ENCODE assay signal across 8 cellular contexts in genomic region chr11:4607782-4608666, GRCh38. TPM values are rescaled to one million over a fixed set of nuclear protein-coding genes. Genes with fewer than 3 reads are reported as not detected.
A peak's percentile ranks its signal among the peaks of the same experiment; 100 is the strongest.
DNase-seq lines count a peak whose midpoint lies in the region; ATAC-seq and TF ChIP-seq lines count a peak whose summit lies in the region.

TSS of gene TRIM68 (minus strand) at chr11:4608231. CDS start at chr11:4605504, 2,727 bp downstream.

- H3K36me3 ChIP-seq in GM23338 (ENCODE audit: insufficient read depth) (no peaks in the 10 kb centered on the region), SJCRH30 (no peaks in the 10 kb centered on the region), neuron (ENCODE audit: insufficient read depth, low read length) (peaks cover 13% of the 10 kb centered on the region), subcutaneous abdominal adipose tissue (ENCODE audit: control insufficient read depth in 5 of 5, insufficient read depth in 5 of 5, low read length in 5 of 5) (peaks cover 13 to 23% (median 18%) of the 10 kb centered on the region in 5 donors)

- H3K27ac ChIP-seq in GM23338 (ENCODE audit: low read depth): peak within 1 kb of the TSS; percentile 33
- peak within 1 kb of the TSS; percentile 68 for H3K27ac ChIP-seq in SJCRH30
- peak within 1 kb of the TSS; percentile 78 for H3K27ac ChIP-seq in subcutaneous abdominal adipose tissue (ENCODE audit: low read depth, low read length)

- H3K4me3 ChIP-seq in GM23338 (peak within 1 kb of the TSS; percentile 59), SJCRH30 (peak within 1 kb of the TSS; percentile 62), foreskin fibroblast (ENCODE audit: low read depth in 1 of 2, low read length in 2 of 2) (peak within 1 kb of the TSS; percentile 71 to 82), neuron (ENCODE audit: low read length) (peak within 1 kb of the TSS; percentile 78), subcutaneous abdominal adipose tissue (ENCODE audit: low read depth in 1 of 5, low read length in 5 of 5) (peak within 1 kb of the TSS; percentile 71 to 81 (median 75))

- peaks cover 4% of the 10 kb centered on the region for H3K27me3 Mint-ChIP-seq in GM23338 (ENCODE audit: insufficient read depth, low read depth, poor library complexity)

- H4K20me1 ChIP-seq in GM23338 (replicated peaks; ENCODE audit: insufficient read depth): no peaks in the 10 kb centered on the region

- H3K27me3 ChIP-seq in GM23338 (ENCODE audit: insufficient read depth): no peaks in the 10 kb centered on the region
- no peaks in the 10 kb centered on the region for H3K27me3 ChIP-seq in SJCRH30
- H3K27me3 ChIP-seq in neuron (ENCODE audit: insufficient read depth, low read length): no peaks in the 10 kb centered on the region
- peaks cover 0 to 2% (median 0%) of the 10 kb centered on the region in 5 donors for H3K27me3 ChIP-seq in subcutaneous abdominal adipose tissue (ENCODE audit: control insufficient read depth in 5 of 5, insufficient read depth in 4 of 5, low read length in 5 of 5)

- peak within 1 kb of the TSS; percentile 64 to 89 (median 85) for H3K9ac ChIP-seq in subcutaneous abdominal adipose tissue (ENCODE audit: low read length in 5 of 5)

- H3K4me2 ChIP-seq in GM23338: peak within 1 kb of the TSS; percentile 84

- H3K4me1 Mint-ChIP-seq in GM23338: peaks cover 6% of the 10 kb centered on the region; the same call in 2 of the 3 replicates

- DNase-seq in EL (peak; percentile 97), GM23338 (ENCODE audit: low spot score) (peak; percentile 96), LHCN-M2 (ENCODE audit: low read depth) (peak; percentile 95), SJCRH30 (peak; percentile 96 to 98), foreskin fibroblast (peak; percentile 95 to 99)
- peak; percentile 83 to 90 (median 85) for DNase-seq in activated naive CD4-positive, alpha-beta T cell (lab: John Stamatoyannopoulos, UW)

- peaks cover 8% of the 10 kb centered on the region; the same call in 1 of the 2 replicates for H3K9me2 ChIP-seq in GM23338 (ENCODE audit: insufficient read depth)

- no peaks in the 10 kb centered on the region for H3K9me3 ChIP-seq in SJCRH30 (replicated peaks)
- no peaks in the 10 kb centered on the region for H3K9me3 ChIP-seq in neuron (ENCODE audit: low read length)
- no peaks in the 10 kb centered on the region for H3K9me3 ChIP-seq in subcutaneous abdominal adipose tissue (ENCODE audit: control insufficient read depth in 5 of 5, low read length in 5 of 5)

- peak within 1 kb of the TSS; percentile 82 for H3K27ac Mint-ChIP-seq in GM23338

- H3F3A ChIP-seq in GM23338 (replicated peaks; ENCODE audit: low read depth): no peaks in the 10 kb centered on the region

- peak; percentile 99 for ATAC-seq in GM23338

- H3K9me3 Mint-ChIP-seq in GM23338: no peaks in the 10 kb centered on the region

- H2AFZ ChIP-seq in GM23338 (peak within 1 kb of the TSS; percentile 93; the same call in 1 of the 2 replicates), neuron (ENCODE audit: low read depth, low read length) (peak within 1 kb of the TSS; percentile 69)

- no peaks in the 10 kb centered on the region for H3K79me2 ChIP-seq in GM23338 (replicated peaks; ENCODE audit: insufficient read depth)

- TF ChIP-seq CTCF in GM23338 (conservative IDR thresholded peaks at IDR 0.05; ENCODE audit: low read depth in 2 of 2) (no peak), foreskin fibroblast (IDR thresholded peaks at IDR 0.05; ENCODE audit: low read depth, low read length) (no peak)

- H3K36me3 Mint-ChIP-seq in GM23338 (ENCODE audit: low read depth): no peaks in the 10 kb centered on the region

- peak within 1 kb of the TSS; percentile 89 for H3K4me3 Mint-ChIP-seq in GM23338

- H3K4me1 ChIP-seq in GM23338 (ENCODE audit: insufficient read depth) (peaks cover 6% of the 10 kb centered on the region), SJCRH30 (no peaks in the 10 kb centered on the region), neuron (ENCODE audit: insufficient read depth, low read length) (peaks cover 16% of the 10 kb centered on the region), subcutaneous abdominal adipose tissue (ENCODE audit: control insufficient read depth in 5 of 5, insufficient read depth in 5 of 5, low read length in 5 of 5) (peaks cover 0 to 22% (median 20%) of the 10 kb centered on the region in 5 donors)

TF ChIP-seq in GM23338, 12 proteins besides CTCF, POLR2A, EP300 and RAD21:
- TF ChIP-seq POLR2AphosphoS5 (IDR thresholded peaks at IDR 0.05; ENCODE audit: low read depth): peak; percentile 53
- no peak for TF ChIP-seq EZH2phosphoT487 (IDR thresholded peaks at IDR 0.05; ENCODE audit: unreplicated experiment)
- TF ChIP-seq ZNF114 (CRISPR knock-in tag; IDR thresholded peaks at IDR 0.05): peak; percentile 29; the same call in 1 of the 2 replicates
TF ChIP-seq in GM23338: peak in this region for 2.

RNA-seq across cellular contexts. Expression of gene TRIM68, which starts in this region (rescaled TPM):
- total RNA-seq in GM23338 (2014; rRNA removed; shearing (Covaris generic)): 4.2 and 5.7 TPM in 2 replicates
- polyA plus RNA-seq in GM23338 (2016; fragmentation: Nextera tagmentation; extraction: Ambion mirVana): 1.6 and 2.2 TPM in 2 replicates
- 13.7 and 19.3 TPM in 2 replicates for total RNA-seq in LHCN-M2 (2014; rRNA removed)
- 5.9 TPM for polyA plus RNA-seq in LHCN-M2 (2012)
- total RNA-seq in SJCRH30 (2014; rRNA removed; shearing (Covaris generic)): 9.3 and 10.9 TPM in 2 replicates

Comparison
In these comparisons a context has a peak if more than half of its experiments do, and no peak if none do; other contexts are left out.
1. Peak in every context shown above with its lines: DNase-seq, ATAC-seq, H3K4me3 ChIP-seq and H3K27ac ChIP-seq.